28 cellular contexts compared by ENCODE assay signal in genomic region chr11:43959321-43959995, GRCh38. TPM values are rescaled to one million over a fixed set of nuclear protein-coding genes. Genes with fewer than 3 reads are reported as not detected.
"Had no signal": no experiment of that assay in that cellular context is flagged by ENCODE, and none has a peak within 500 bp of the region (broad histone marks: within the 10 kb centered on the region; RNA-seq: fewer than 3 reads in every experiment).

No MANE protein-coding gene starts in this region.

- H3K4me3 Mint-ChIP-seq: activated CD4-positive, alpha-beta T cell treated with anti-CD3 and anti-CD28 coated beads, Interleukin-2, amount 10 ng/mL, durations not matched to agents 7 days and 5 days; activated CD8-positive, alpha-beta T cell treated with anti-CD3 and anti-CD28 coated beads, Interleukin-2, amount 10 ng/mL, durations not matched to agents 7 days and 5 days; activated naive CD8-positive, alpha-beta T cell; activated T-helper 17 cell treated with anti-CD3 and anti-CD28 coated beads, Interleukin-2, amount 50 U/mL, for 72 hours; central memory CD8-positive, alpha-beta T cell; natural killer cell; T-cell; T-helper 2 cell treated with Interferon-gamma antibody and Interleukin-4, amounts not matched to agents 5 μg/mL and 100 μg/mL, for 36 hours had no signal

- H3K36me3 ChIP-seq: adrenal gland, ascending aorta, colonic mucosa, esophagus muscularis mucosa, gastroesophageal sphincter, neutrophil, ovary, upper lobe of left lung had no signal

- H3K36me3 Mint-ChIP-seq: activated naive CD8-positive, alpha-beta T cell; natural killer cell; T-cell had no signal

- FAIRE-seq: keratinocyte had no signal

- ATAC-seq: activated CD8-positive, alpha-beta T cell treated with anti-CD3 and anti-CD28 coated beads, Interleukin-2, amount 10 ng/mL, durations not matched to agents 7 days and 5 days; activated T-helper 17 cell treated with anti-CD3 and anti-CD28 coated beads, Interleukin-2, amount 50 U/mL, for 72 hours; gastroesophageal sphincter; left lobe of liver; natural killer cell; psoas muscle; right cardiac atrium; stimulated activated naive CD8-positive, alpha-beta T cell treated with anti-CD3 and anti-CD28 coated beads, Interleukin-15, Interleukin-2, amounts not matched to agents 100 U/mL and 50 U/mL, for 24 hours; T-cell had no signal

- H3K4me1 ChIP-seq: psoas muscle had no signal

- H3K9me3 Mint-ChIP-seq: activated CD4-positive, alpha-beta T cell treated with anti-CD3 and anti-CD28 coated beads, Interleukin-2, amount 10 ng/mL, durations not matched to agents 7 days and 5 days; central memory CD8-positive, alpha-beta T cell; natural killer cell; T-helper 2 cell treated with Interferon-gamma antibody and Interleukin-4, amounts not matched to agents 5 μg/mL and 100 μg/mL, for 36 hours had no signal

- H3K9me3 ChIP-seq: adrenal gland, ascending aorta, colonic mucosa, esophagus muscularis mucosa, gastroesophageal sphincter, neutrophil, ovary, psoas muscle had no signal

- H3K27me3 ChIP-seq: adrenal gland, ascending aorta, colonic mucosa, esophagus muscularis mucosa, gastroesophageal sphincter, ovary, upper lobe of left lung had no signal

- H3K27ac ChIP-seq: ascending aorta, colonic mucosa, esophagus muscularis mucosa, gastroesophageal sphincter, neutrophil, ovary, psoas muscle, upper lobe of left lung, VCaP had no signal

- H3K4me1 Mint-ChIP-seq: activated CD4-positive, alpha-beta T cell treated with anti-CD3 and anti-CD28 coated beads, Interleukin-2, amount 10 ng/mL, durations not matched to agents 7 days and 5 days; activated T-helper 17 cell treated with anti-CD3 and anti-CD28 coated beads, Interleukin-2, amount 50 U/mL, for 72 hours; central memory CD8-positive, alpha-beta T cell; natural killer cell; T-cell had no signal

- H3K27ac Mint-ChIP-seq: activated CD4-positive, alpha-beta T cell treated with anti-CD3 and anti-CD28 coated beads, Interleukin-2, amount 10 ng/mL, durations not matched to agents 7 days and 5 days; activated CD8-positive, alpha-beta T cell treated with anti-CD3 and anti-CD28 coated beads, Interleukin-2, amount 10 ng/mL, durations not matched to agents 7 days and 5 days; activated naive CD8-positive, alpha-beta T cell; activated T-helper 17 cell treated with anti-CD3 and anti-CD28 coated beads, Interleukin-2, amount 50 U/mL, for 72 hours; natural killer cell; T-cell; T-helper 2 cell treated with Interferon-gamma antibody and Interleukin-4, amounts not matched to agents 5 μg/mL and 100 μg/mL, for 36 hours had no signal

- DNase-seq: activated CD4-positive, alpha-beta T cell treated with anti-CD3 and anti-CD28 coated beads, Interleukin-2, amount 10 ng/mL, durations not matched to agents 7 days and 5 days; activated CD4-positive, CD25-positive, alpha-beta regulatory T cell treated with anti-CD3 and anti-CD28 coated beads, Interleukin-2, amount 50 U/mL, for 72 hours; activated CD8-positive, alpha-beta T cell treated with anti-CD3 and anti-CD28 coated beads, Interleukin-2, amount 10 ng/mL, durations not matched to agents 7 days and 5 days; activated T-cell treated with anti-CD3 and anti-CD28 coated beads, Interleukin-2, amount 50 U/mL, for 1 hour; colonic mucosa; head of caudate nucleus; hypothalamus; midbrain; natural killer cell; ovary; psoas muscle; right cardiac atrium; stimulated activated CD4-positive, alpha-beta T cell treated with anti-CD3 and anti-CD28 coated beads, Interleukin-4, amount 100 ng/mL, for 24 hours; stimulated activated naive CD8-positive, alpha-beta T cell treated with anti-CD3 and anti-CD28 coated beads, Interleukin-15, Interleukin-2, amounts not matched to agents 100 U/mL and 50 U/mL, for 24 hours; T-cell; upper lobe of left lung had no signal

- H3K4me3 ChIP-seq: adrenal gland, ascending aorta, colonic mucosa, esophagus muscularis mucosa, gastroesophageal sphincter, ovary, psoas muscle, upper lobe of left lung had no signal

RNA-seq across cellular contexts. Expression of gene C11orf96, which starts 17.0 kb away (rescaled TPM):
- total RNA-seq: activated CD4-positive, alpha-beta T cell treated with anti-CD3 and anti-CD28 coated beads, Interleukin-2, amount 10 ng/mL, durations not matched to agents 7 days and 5 days had no signal
